8 cellular contexts compared by ENCODE assay signal in the genomic region with DNA sequence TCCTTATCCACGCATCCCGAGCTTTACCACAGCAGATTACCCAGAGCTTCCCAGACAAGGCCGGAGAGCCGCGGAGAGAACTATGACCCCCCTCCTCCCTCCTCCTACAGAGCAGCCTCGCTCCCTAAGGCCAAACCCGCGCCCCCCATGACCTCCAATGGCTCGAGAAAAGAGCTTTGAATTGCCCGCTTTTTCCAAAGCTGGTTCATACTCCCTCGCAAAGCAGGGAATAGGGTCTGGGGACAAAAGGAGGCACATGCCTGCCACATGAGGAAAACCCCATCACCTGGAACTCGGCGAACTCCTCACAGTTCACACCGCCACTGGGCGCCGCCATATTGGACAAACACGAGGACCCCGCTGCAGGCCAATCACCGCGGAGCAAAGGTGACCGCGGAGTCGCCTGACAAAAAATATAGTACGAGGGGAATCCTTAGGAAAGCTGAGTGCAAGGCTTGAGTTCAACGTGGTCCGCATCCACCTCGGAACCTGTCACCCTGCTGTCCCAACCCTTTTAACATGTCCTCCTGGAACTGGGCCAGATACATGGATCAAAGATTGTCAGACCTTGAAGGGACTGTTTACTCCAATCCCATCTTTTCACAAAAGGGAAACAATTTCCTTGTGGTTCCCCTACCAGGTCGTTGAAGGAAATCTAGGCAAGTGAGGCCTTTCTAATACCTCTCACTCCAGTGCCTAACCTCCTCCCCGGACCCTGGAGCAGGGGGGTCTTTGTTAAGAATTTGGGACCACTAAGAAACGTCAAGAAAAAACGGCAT. TPM values are rescaled to one million over a fixed set of nuclear protein-coding genes. Genes with fewer than 3 reads are reported as not detected.
A peak's percentile ranks its signal among the peaks of the same experiment; 100 is the strongest.
DNase-seq lines count a peak whose midpoint lies in the region; ATAC-seq and TF ChIP-seq lines count a peak whose summit lies in the region.

TSS of gene MIX23 (minus strand) at position 344 of the 779 bp plus-strand sequence. CDS start at position 337, 7 bp downstream.

- ATAC-seq in HG02885 (IDR thresholded peaks at IDR 0.05; ENCODE audit: poor library complexity, unreplicated experiment) (peak; percentile 41), aorta (ENCODE audit: low FRiP score) (peak; percentile 94)

- DNase-seq in GM12864 (ENCODE audit: low read depth): peak; percentile 51
- peak; percentile 86 for DNase-seq in NCI-H2081 treated with DMSO at 0.1 percent for 48 hours (lab: John Stamatoyannopoulos, UW)
- peak; percentile 75 for DNase-seq in T1000 (lab: John Stamatoyannopoulos, UW)
- peak; percentile 34 for DNase-seq in astrocyte of the cerebellum (ENCODE audit: low read depth)
- peak; percentile 84 for DNase-seq in hepatic stellate cell (ENCODE audit: low spot score)
- peak; percentile 66 for DNase-seq in renal cortical epithelial cell (ENCODE audit: low read depth)
- DNase-seq in aorta: peak; percentile 90 to 93

- H3K9me3 ChIP-seq in aorta (ENCODE audit: control insufficient read depth, low read length): no peaks in the 10 kb centered on the region

- peaks cover 0 to 4% of the 10 kb centered on the region in 2 donors for H3K4me1 ChIP-seq in aorta (ENCODE audit: control insufficient read depth in 1 of 2, insufficient read depth in 2 of 2, low read length in 2 of 2)

- 0 to 1% methylated on average over 31 of the region's 31 CpGs for WGBS in aorta, 2 donors

- H3K4me3 ChIP-seq in GM12864 (ENCODE audit: low read depth, low read length) (peak within 1 kb of the TSS; percentile 79), astrocyte of the cerebellum (ENCODE audit: low read depth, low read length) (peak within 1 kb of the TSS; percentile 96), aorta (ENCODE audit: low read length in 2 of 2) (peak within 1 kb of the TSS; percentile 60 to 91)

- in situ Hi-C loops in astrocyte of the cerebellum (cut with HindIII; ENCODE audit: low sequenced_read_pairs): no loop called here

- peak within 1 kb of the TSS; percentile 50 to 76 for H3K27ac ChIP-seq in aorta (ENCODE audit: low read depth in 1 of 2, low read length in 2 of 2)

- peaks cover 0 to 3% of the 10 kb centered on the region in 2 donors for H3K36me3 ChIP-seq in aorta (ENCODE audit: control insufficient read depth in 1 of 2, insufficient read depth in 2 of 2, low read length in 1 of 2)

- H3K27me3 ChIP-seq in aorta (ENCODE audit: control insufficient read depth in 1 of 2, insufficient read depth in 2 of 2, low read length in 1 of 2): no peaks in the 10 kb centered on the region

- TF ChIP-seq CTCF in GM12864 (IDR thresholded peaks at IDR 0.05; ENCODE audit: low read depth, low read length, missing control alignments) (no peak), astrocyte of the cerebellum (IDR thresholded peaks at IDR 0.05; ENCODE audit: low read depth, low read length, missing control alignments) (no peak)

- intact Hi-C loops in aorta (cut with DNase I): loop anchor here in 1 of 2 donors (10.0 kb wide), 1 partner anchor 838 kb away; the partner anchor contains the start of gene POLQ

RNA-seq across cellular contexts. Expression of gene MIX23, which starts in this region (rescaled TPM):
- total RNA-seq in renal cortical epithelial cell (45.8 and 63.6 TPM in 2 replicates), aorta (10 to 100 TPM; 10.6 to 18.6 TPM)
- 10 to 100 TPM; 13.2 to 17.3 TPM for polyA plus RNA-seq in aorta

Comparison
In these comparisons a context has a peak if more than half of its experiments do, and no peak if none do; other contexts are left out.
1. Peak in every context shown above with its lines: DNase-seq, ATAC-seq, H3K4me3 ChIP-seq and H3K27ac ChIP-seq.
2. DNase-seq: peak in every context shown above with its lines; median percentile 92 in aorta; 86 in NCI-H2081 treated with DMSO at 0.1 percent for 48 hours; 84 in hepatic stellate cell; 75 in T1000; 66 in renal cortical epithelial cell; 51 in GM12864; 34 in astrocyte of the cerebellum.